26 cellular contexts compared by ENCODE assay signal in the genomic region with DNA sequence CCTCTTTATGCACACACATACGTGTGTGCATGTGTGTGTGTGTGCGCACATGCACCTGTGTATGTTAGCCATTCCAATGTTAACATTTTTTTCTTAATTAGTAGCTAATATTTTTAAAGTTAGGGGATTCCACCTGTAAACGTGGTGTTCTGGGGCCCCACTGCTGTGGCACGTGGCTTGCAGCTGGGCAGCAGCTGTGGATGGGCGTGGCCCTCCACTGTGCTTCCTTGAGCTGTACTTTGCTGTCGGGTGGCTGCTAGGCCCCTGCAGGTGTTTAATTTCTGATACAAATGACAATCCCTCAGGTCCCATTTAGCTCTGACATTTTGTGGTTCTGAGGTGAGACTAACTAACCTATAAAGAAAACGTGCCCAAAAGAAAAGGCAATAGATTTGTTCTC. TPM values are rescaled to one million over a fixed set of nuclear protein-coding genes. Genes with fewer than 3 reads are reported as not detected.
"Had no signal": no experiment of that assay in that cellular context is flagged by ENCODE, and none has a peak within 500 bp of the region (broad histone marks: within the 10 kb centered on the region; RNA-seq: fewer than 3 reads in every experiment).

No MANE protein-coding gene starts in this region.

- H3K4me3 ChIP-seq: cardiac muscle cell had no signal

- ATAC-seq: activated CD8-positive, alpha-beta T cell treated with anti-CD3 and anti-CD28 coated beads, Interleukin-2, amount 10 ng/mL, durations not matched to agents 7 days and 5 days; T-helper 17 cell; WTC11 had no signal

- H3K27ac ChIP-seq: brain microvascular endothelial cell, cardiac muscle cell had no signal

- H3K27me3 ChIP-seq: brain microvascular endothelial cell, cardiac muscle cell had no signal

- H3K36me3 ChIP-seq: brain microvascular endothelial cell, cardiac muscle cell had no signal

- DNase-seq: activated CD4-positive, alpha-beta T cell treated with anti-CD3 and anti-CD28 coated beads for 48 hours; activated CD4-positive, alpha-beta T cell treated with anti-CD3 and anti-CD28 coated beads, Interleukin-2, amount 50 U/mL, for 4 hours; activated CD4-positive, CD25-positive, alpha-beta regulatory T cell treated with anti-CD3 and anti-CD28 coated beads, Interleukin-2, amount 50 U/mL, for 72 hours; activated CD8-positive, alpha-beta memory T cell treated with anti-CD3 and anti-CD28 coated beads, Interleukin-2, amount 50 U/mL, for 48 hours; activated CD8-positive, alpha-beta T cell treated with anti-CD3 and anti-CD28 coated beads, Interleukin-2, amount 10 ng/mL, durations not matched to agents 7 days and 5 days; activated effector memory CD4-positive, alpha-beta T cell treated with Interleukin-2 at 50 U/mL for 16 hours; activated naive CD4-positive, alpha-beta T cell treated with Interleukin-2 at 50 U/mL for 16 hours; activated naive CD8-positive, alpha-beta T cell treated with anti-CD3 and anti-CD28 coated beads for 36 hours; activated T-cell treated with anti-CD3 and anti-CD28 coated beads, Interleukin-2, amount 50 U/mL, for 1 hour; brain microvascular endothelial cell; Kasumi-1; NCI-H1092; NCI-H1417; NCI-H1930; NCI-H2171; NCI-H2227 treated with DMSO at 0.1 percent for 48 hours; NCI-H446 treated with DMSO at 0.1 percent for 48 hours; NCI-H524 treated with DMSO at 0.1 percent for 48 hours; NCI-H82; NK-92 treated with Interleukin-12 subunit alpha and Interleukin-12 subunit beta, amount 100 ng/mL, for 24 hours; SHP77 treated with DMSO at 0.1 percent for 48 hours; T-helper 17 cell; T-helper 9 cell had no signal

RNA-seq across cellular contexts. Expression of a gene that starts 58.9 kb away (rescaled TPM):
- total RNA-seq: cardiac muscle cell, SK-MEL-5, WTC11 had no signal
